In genomic region chr5:112823181-112823580, GRCh38 we compare ENCODE assay signal across 12 cellular contexts.
"Had no signal": no experiment of that assay in that cellular context is flagged by ENCODE, and none has a peak within 500 bp of the region (broad histone marks: within the 10 kb centered on the region; RNA-seq: fewer than 3 reads in every experiment).

No MANE protein-coding gene starts in this region.

- DNase-seq: activated naive CD4-positive, alpha-beta T cell; activated T-cell treated with anti-CD3 and anti-CD28 coated beads, Interleukin-2, amount 50 U/mL, for 48 hours; effector memory CD8-positive, alpha-beta T cell; erythroblast; left ventricle myocardium superior; midbrain; posterior cingulate gyrus; stimulated activated CD4-positive, alpha-beta T cell treated with anti-CD3 and anti-CD28 coated beads, Interleukin-4, amount 100 ng/mL, for 4 hours; SW 1271; T1000; thyroid gland; WERI-Rb-1 had no signal

- H3K27me3 Mint-ChIP-seq: effector memory CD8-positive, alpha-beta T cell had no signal

- H3K9me3 Mint-ChIP-seq: effector memory CD8-positive, alpha-beta T cell had no signal

- H3K4me3 Mint-ChIP-seq: effector memory CD8-positive, alpha-beta T cell had no signal

- ATAC-seq: effector memory CD8-positive, alpha-beta T cell; left ventricle myocardium superior had no signal
